ENCODE assay signal across 22 cellular contexts in the genomic region with DNA sequence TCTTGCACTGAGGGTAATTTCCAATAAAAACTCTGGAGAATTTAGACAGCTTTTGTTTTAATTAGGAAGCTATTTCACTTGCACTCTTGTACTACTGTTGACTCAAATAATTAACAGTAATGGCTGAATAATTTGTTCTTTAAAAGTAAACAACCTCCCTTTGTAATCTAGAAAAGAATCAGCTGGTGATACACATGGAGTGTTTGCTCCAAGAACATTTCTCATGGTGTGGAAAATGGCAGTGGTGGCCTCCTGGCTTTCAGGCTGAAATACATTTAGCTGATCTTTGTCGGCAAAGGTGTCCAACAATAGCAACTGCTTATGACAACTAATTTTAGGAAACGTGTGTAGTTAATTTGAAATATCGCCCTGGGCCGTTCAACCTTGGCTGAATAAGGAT.
DNase-seq lines count a peak whose midpoint lies in the region; ATAC-seq, FAIRE-seq and TF ChIP-seq lines count a peak whose summit lies in the region.
"Had no signal": no experiment of that assay in that cellular context is flagged by ENCODE, and none has a peak within 500 bp of the region (broad histone marks: within the 10 kb centered on the region; RNA-seq: fewer than 3 reads in every experiment).

No MANE protein-coding gene starts in this region.

- BruUV-seq in endothelial cell of umbilical vein (replicated peaks; lab: Mats Ljungman, UMichigan), result no TSS peak

- no peak overlapping the region for H3K4me3 Mint-ChIP-seq in CD8-positive, alpha-beta memory T cell
- H3K4me3 Mint-ChIP-seq: activated CD4-positive, alpha-beta memory T cell treated with anti-CD3 and anti-CD28 coated beads for 36 hours; activated T-cell treated with anti-CD3 and anti-CD28 coated beads, Interleukin-2, amount 50 U/mL, for 4 hours; CD8-positive, alpha-beta T cell; stimulated activated naive B cell treated with anti-CD40 and anti-IgM and Interleukin-4, amounts not matched to agents 10 μg/mL and 1 μg/mL and 100 μg/mL, for 72 hours; T-helper 17 cell had no signal

- H3K79me2 ChIP-seq in endothelial cell of umbilical vein (ENCODE audit: control insufficient read depth, insufficient read depth, low read length), result peaks cover 97% of the 10 kb centered on the region
- peaks cover 45% of the 10 kb centered on the region for H3K79me2 ChIP-seq in smooth muscle cell (ENCODE audit: low read depth)

- peaks cover 3 to 14% (median 4%) of the 10 kb centered on the region in 3 donors for H3K4me1 Mint-ChIP-seq in CD8-positive, alpha-beta memory T cell

- H3K9ac ChIP-seq in endothelial cell of umbilical vein (replicated peaks; ENCODE audit: extremely low read depth, insufficient read depth, low read length) (no peak overlapping the region), smooth muscle cell (ENCODE audit: low read depth) (no peak overlapping the region)

- intact Hi-C loops in heart left ventricle (cut with DNase I), result loop anchor here in 1 of 10 donors (5.0 kb wide), 1 partner anchor 44 kb away; no protein-coding TSS in a partner anchor
- intact Hi-C loops in Right ventricle myocardium inferior (cut with DNase I), result no loop called here
- intact Hi-C loops in endothelial cell of umbilical vein (cut with micrococcal nuclease), result no loop called here

- ATAC-seq in heart left ventricle (no peak), Right ventricle myocardium inferior (no peak)
- ATAC-seq: activated T-cell treated with anti-CD3 and anti-CD28 coated beads, Interleukin-2, amount 50 U/mL, for 4 hours; CD8-positive, alpha-beta T cell; HepG2; stimulated activated naive B cell treated with anti-CD40 and anti-IgM and Interleukin-4, amounts not matched to agents 10 μg/mL and 1 μg/mL and 100 μg/mL, for 72 hours; T-helper 17 cell had no signal

- no peak overlapping the region for H3K27ac Mint-ChIP-seq in CD8-positive, alpha-beta memory T cell
- H3K27ac Mint-ChIP-seq: activated CD4-positive, alpha-beta memory T cell treated with anti-CD3 and anti-CD28 coated beads for 36 hours; CD8-positive, alpha-beta T cell; T-helper 17 cell had no signal

- no peaks in the 10 kb centered on the region for H3K9me3 Mint-ChIP-seq in CD8-positive, alpha-beta memory T cell
- H3K9me3 Mint-ChIP-seq: activated CD4-positive, alpha-beta memory T cell treated with anti-CD3 and anti-CD28 coated beads for 36 hours; activated T-cell treated with anti-CD3 and anti-CD28 coated beads, Interleukin-2, amount 50 U/mL, for 4 hours; CD8-positive, alpha-beta T cell; stimulated activated naive B cell treated with anti-CD40 and anti-IgM and Interleukin-4, amounts not matched to agents 10 μg/mL and 1 μg/mL and 100 μg/mL, for 72 hours had no signal

- peaks cover 4% of the 10 kb centered on the region for H3F3A ChIP-seq in smooth muscle cell (ENCODE audit: low read depth)

- H3K4me1 ChIP-seq in heart left ventricle, result peaks cover 13 to 73% (median 62%) of the 10 kb centered on the region in 12 donors
- peaks cover 41% of the 10 kb centered on the region for H3K4me1 ChIP-seq in endothelial cell of umbilical vein (ENCODE audit: control insufficient read depth, extremely low read depth, insufficient read depth, low read length)
- peaks cover 10% of the 10 kb centered on the region for H3K4me1 ChIP-seq in smooth muscle cell (ENCODE audit: low read depth)
- H3K4me1 ChIP-seq in CD8-positive, alpha-beta memory T cell (ENCODE audit: insufficient read depth, low read length), result no peaks in the 10 kb centered on the region

- POLR2A ChIA-PET in endothelial cell of umbilical vein (lab: Charles Lee), result no interaction called here
- POLR2A ChIA-PET in CD8-positive, alpha-beta memory T cell (lab: Charles Lee), result no interaction called here

- dilution Hi-C loops in endothelial cell of umbilical vein (cut with MboI; ENCODE audit: extremely low pct_ligation_motif_present, low sequenced_read_pairs), result no loop called here

- H3K4me2 ChIP-seq in endothelial cell of umbilical vein (ENCODE audit: insufficient read depth, low read length), result peak overlapping the region; percentile 50
- H3K4me2 ChIP-seq in smooth muscle cell, result no peak overlapping the region

- H4K20me1 ChIP-seq in endothelial cell of umbilical vein (replicated peaks; ENCODE audit: control insufficient read depth, extremely low read depth, insufficient read depth, low read length) (peaks cover 15% of the 10 kb centered on the region), smooth muscle cell (ENCODE audit: low read depth) (peaks cover 79% of the 10 kb centered on the region)

- H3K27me3 Mint-ChIP-seq in CD8-positive, alpha-beta memory T cell, result no peaks in the 10 kb centered on the region
- H3K27me3 Mint-ChIP-seq: activated CD4-positive, alpha-beta memory T cell treated with anti-CD3 and anti-CD28 coated beads for 36 hours; stimulated activated naive B cell treated with anti-CD40 and anti-IgM and Interleukin-4, amounts not matched to agents 10 μg/mL and 1 μg/mL and 100 μg/mL, for 72 hours; T-helper 17 cell had no signal

- FAIRE-seq in endothelial cell of umbilical vein (lab: Jason Lieb, UNC), result no peak
- FAIRE-seq: HepG2, kidney had no signal

- no peak for TF ChIP-seq CTCF in heart left ventricle (IDR thresholded peaks at IDR 0.05)
- no peak for TF ChIP-seq CTCF in endothelial cell of umbilical vein (IDR thresholded peaks at IDR 0.05; ENCODE audit: extremely low read depth in 1 of 2, insufficient read depth in 1 of 2, low read depth in 1 of 2, low read length in 2 of 2)
- no peak for TF ChIP-seq CTCF in smooth muscle cell (IDR thresholded peaks at IDR 0.05; ENCODE audit: borderline replicate concordance, insufficient read depth, poor library complexity, severe bottlenecking)

- H3K9me3 ChIP-seq in heart left ventricle (no peaks in the 10 kb centered on the region), endothelial cell of umbilical vein (replicated peaks; ENCODE audit: control insufficient read depth, insufficient read depth, low read length) (no peaks in the 10 kb centered on the region), smooth muscle cell (replicated peaks; ENCODE audit: low read depth) (no peaks in the 10 kb centered on the region)
- no peaks in the 10 kb centered on the region for H3K9me3 ChIP-seq in CD8-positive, alpha-beta memory T cell (ENCODE audit: low read length)
- H3K9me3 ChIP-seq: MG63, upper lobe of left lung had no signal

- H2AFZ ChIP-seq in endothelial cell of umbilical vein (ENCODE audit: low read depth, low read length), result no peak overlapping the region
- H2AFZ ChIP-seq in smooth muscle cell (ENCODE audit: low read depth), result no peak overlapping the region

- CTCF ChIA-PET in endothelial cell of umbilical vein (lab: Charles Lee), result interaction anchor here (1.0 to 2.3 kb wide), 4 partner anchors 9 to 175 kb away, joined by 3 to 7 read pairs (median 4); no protein-coding TSS in a partner anchor
- CTCF ChIA-PET in CD8-positive, alpha-beta memory T cell (lab: Charles Lee), result interaction anchor here (1.0 kb wide), 1 partner anchor 21 kb away, joined by 3 read pairs; no protein-coding TSS in a partner anchor

- 14 to 25% (median 19%) methylated on average over 4 of the region's 4 CpGs for WGBS in heart left ventricle, 4 donors
- WGBS in smooth muscle cell (ENCODE audit: low lambda C conversion rate), result 95% methylated on average over 4 of the region's 4 CpGs

- TF ChIP-seq POLR2A in heart left ventricle (IDR thresholded peaks at IDR 0.05) (no peak), endothelial cell of umbilical vein (IDR thresholded peaks at IDR 0.05; ENCODE audit: low read depth, low read length) (no peak)

- H3K9me1 ChIP-seq in endothelial cell of umbilical vein (replicated peaks; ENCODE audit: control insufficient read depth, extremely low read depth, insufficient read depth, low read length), result no peaks in the 10 kb centered on the region

- no peaks in the 10 kb centered on the region for H3K36me3 Mint-ChIP-seq in CD8-positive, alpha-beta memory T cell
- H3K36me3 Mint-ChIP-seq: CD8-positive, alpha-beta T cell had no signal

- H3K27ac ChIP-seq in heart left ventricle (peak overlapping the region in 7 of 12 donors; percentile 0 to 46 (median 22)), endothelial cell of umbilical vein (ENCODE audit: insufficient read depth, low read depth, low read length) (no peak overlapping the region), smooth muscle cell (ENCODE audit: low read depth) (no peak overlapping the region)
- H3K27ac ChIP-seq in CD8-positive, alpha-beta memory T cell (ENCODE audit: low read depth, low read length), result no peak overlapping the region

- DNase-seq in heart left ventricle (no peak), Right ventricle myocardium inferior (ENCODE audit: missing footprints) (no peak), NCI-H2081 treated with DMSO at 0.1 percent for 48 hours (lab: John Stamatoyannopoulos, UW) (peak; percentile 60), endothelial cell of umbilical vein (ENCODE audit: low read depth, low spot score) (peak; percentile 63), smooth muscle cell (lab: John Stamatoyannopoulos, UW; ENCODE audit: unreplicated experiment) (no peak), AG08395 (ENCODE audit: low spot score) (no peak), SKM-1 (lab: John Stamatoyannopoulos, UW; ENCODE audit: unreplicated experiment) (no peak)
- DNase-seq in CD8-positive, alpha-beta memory T cell, result no peak
- DNase-seq: activated CD4-positive, alpha-beta memory T cell treated with anti-CD3 and anti-CD28 coated beads for 36 hours; activated naive CD4-positive, alpha-beta T cell treated with anti-CD3 and anti-CD28 coated beads, Interleukin-2, amount 50 U/mL, for 16 hours; activated T-cell treated with anti-CD3 and anti-CD28 coated beads, Interleukin-2, amount 50 U/mL, for 4 hours; CD8-positive, alpha-beta T cell; GOT3; hypothalamus; kidney; MG63; NCI-H446; nucleus accumbens; stimulated activated naive B cell treated with anti-CD40 and anti-IgM and Interleukin-4, amounts not matched to agents 10 μg/mL and 1 μg/mL and 100 μg/mL, for 72 hours; T-helper 17 cell; upper lobe of left lung had no signal

- no peaks in the 10 kb centered on the region for H3K36me3 ChIP-seq in heart left ventricle
- H3K36me3 ChIP-seq in endothelial cell of umbilical vein (ENCODE audit: control insufficient read depth in 2 of 2, extremely low read depth in 1 of 2, insufficient read depth in 2 of 2, low read length in 2 of 2), result peaks cover 0 to 6% of the 10 kb centered on the region in 2 experiments
- no peaks in the 10 kb centered on the region for H3K36me3 ChIP-seq in smooth muscle cell (ENCODE audit: low read depth)
- H3K36me3 ChIP-seq in CD8-positive, alpha-beta memory T cell (ENCODE audit: insufficient read depth, low read length), result no peaks in the 10 kb centered on the region
- H3K36me3 ChIP-seq: upper lobe of left lung had no signal

- H3K4me3 ChIP-seq in heart left ventricle (no peak overlapping the region), endothelial cell of umbilical vein (replicated peaks in 1 of 3; ENCODE audit: insufficient read depth in 1 of 3, low read depth in 1 of 3, low read length in 3 of 3) (no peak overlapping the region), smooth muscle cell (no peak overlapping the region)
- no peak overlapping the region for H3K4me3 ChIP-seq in CD8-positive, alpha-beta memory T cell (ENCODE audit: low read length)
- H3K4me3 ChIP-seq: MG63, upper lobe of left lung had no signal

- H3K27me3 ChIP-seq in heart left ventricle (no peaks in the 10 kb centered on the region), endothelial cell of umbilical vein (ENCODE audit: control insufficient read depth in 2 of 2, insufficient read depth in 2 of 2, low read length in 2 of 2) (no peaks in the 10 kb centered on the region), smooth muscle cell (ENCODE audit: low read depth) (no peaks in the 10 kb centered on the region)
- no peaks in the 10 kb centered on the region for H3K27me3 ChIP-seq in CD8-positive, alpha-beta memory T cell (ENCODE audit: insufficient read depth, low read length, poor library complexity, severe bottlenecking)
- H3K27me3 ChIP-seq: MG63, upper lobe of left lung had no signal

Comparison
In these comparisons a context has a peak if more than half of its experiments do, and no peak if none do; other contexts are left out.
1. DNase-seq: peak in NCI-H2081 treated with DMSO at 0.1 percent for 48 hours (single experiment) and endothelial cell of umbilical vein (single experiment); none in heart left ventricle (0 of 5), Right ventricle myocardium inferior (single experiment), smooth muscle cell (single experiment), AG08395 (single experiment), CD8-positive, alpha-beta memory T cell (0 of 5) and SKM-1 (single experiment).
2. H3K27ac ChIP-seq: peak in heart left ventricle (7 of 12); none in endothelial cell of umbilical vein (single experiment), smooth muscle cell (single experiment) and CD8-positive, alpha-beta memory T cell (single experiment).